ENCODE assay signal across 8 cellular contexts in the genomic region with DNA sequence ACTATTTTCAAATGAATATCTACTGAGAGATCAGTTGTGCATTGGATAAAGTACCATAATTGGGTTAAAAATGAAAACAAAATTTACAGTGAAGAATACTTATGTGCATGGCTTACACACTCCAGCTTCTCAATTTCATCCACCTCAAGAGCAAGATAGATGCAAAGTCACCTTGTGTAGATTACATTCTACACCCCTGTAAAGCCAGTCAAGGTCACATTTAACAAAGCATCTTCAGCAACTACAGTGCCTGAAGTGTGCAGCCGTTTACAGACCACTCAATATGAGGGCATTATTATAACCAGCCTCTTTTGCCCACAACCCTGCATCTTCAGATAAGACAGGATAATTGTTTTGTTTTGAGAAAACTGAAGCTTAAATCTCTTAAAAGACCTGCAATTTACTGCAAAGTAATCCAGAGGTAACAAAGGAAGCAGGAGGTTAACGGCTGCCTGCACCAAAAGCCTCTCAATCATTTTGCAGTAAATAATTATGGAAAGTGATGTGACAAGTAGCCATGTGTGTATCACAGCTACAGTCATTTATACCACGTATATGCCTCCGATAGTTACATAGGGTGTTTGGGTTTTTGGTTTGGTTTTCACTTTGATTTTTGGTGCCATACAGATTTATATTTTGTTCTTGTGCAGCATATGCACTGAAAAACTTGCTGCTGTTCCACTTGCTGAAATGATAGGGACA. TPM values are rescaled to one million over a fixed set of nuclear protein-coding genes. Genes with fewer than 3 reads are reported as not detected.
DNase-seq lines count a peak whose midpoint lies in the region; ATAC-seq and TF ChIP-seq lines count a peak whose summit lies in the region.

No MANE protein-coding gene starts in this region.

- H3K4me2 ChIP-seq in DOHH2 (ENCODE audit: low read length) (peak overlapping the region; percentile 81), Karpas-422 (ENCODE audit: low read depth, low read length, poor library complexity, severe bottlenecking) (peak overlapping the region; percentile 88), mammary epithelial cell (ENCODE audit: insufficient read depth, low read depth, low read length) (peak overlapping the region; percentile 87), osteoblast (ENCODE audit: insufficient read depth, low read length) (peak overlapping the region; percentile 92)

- no peaks in the 10 kb centered on the region for H3K9me3 ChIP-seq in DOHH2 (ENCODE audit: control insufficient read depth, insufficient read depth, low read length)
- no peaks in the 10 kb centered on the region for H3K9me3 ChIP-seq in Karpas-422 (ENCODE audit: low read length)
- H3K9me3 ChIP-seq in mammary epithelial cell (replicated peaks; ENCODE audit: insufficient read depth, low read length): no peaks in the 10 kb centered on the region
- no peaks in the 10 kb centered on the region for H3K9me3 ChIP-seq in osteoblast (ENCODE audit: low read depth, low read length)

- H3K27ac ChIP-seq in DOHH2 (ENCODE audit: low read depth, low read length): no peak overlapping the region
- H3K27ac ChIP-seq in Karpas-422 (ENCODE audit: low read length): no peak overlapping the region; the same call in 1 of the 2 replicates
- H3K27ac ChIP-seq in mammary epithelial cell (ENCODE audit: insufficient read depth, low read depth, low read length): peak overlapping the region; percentile 65
- H3K27ac ChIP-seq in osteoblast (ENCODE audit: low read depth, low read length): peak overlapping the region; percentile 96

- DNase-seq in Karpas-422 (no peak), mammary epithelial cell (no peak), osteoblast (ENCODE audit: insufficient read length, low spot score, missing footprints) (no peak), NCI-H510A treated with DMSO at 0.1 percent for 48 hours (lab: John Stamatoyannopoulos, UW) (no peak)

- H3K4me3 ChIP-seq in DOHH2 (ENCODE audit: low read length) (peak overlapping the region; percentile 72), Karpas-422 (ENCODE audit: low read length) (no peak overlapping the region), mammary epithelial cell (replicated peaks in 1 of 3; ENCODE audit: insufficient read depth in 1 of 3, low read depth in 2 of 3, low read length in 3 of 3) (peak overlapping the region in 2 of 3 experiments; percentile 55 to 94), osteoblast (ENCODE audit: insufficient read depth, low read length) (peak overlapping the region; percentile 94)

- no TSS peak for BruUV-seq in mammary epithelial cell (replicated peaks; lab: Mats Ljungman, UMichigan)

- peaks cover 84% of the 10 kb centered on the region for H3K79me2 ChIP-seq in DOHH2 (ENCODE audit: control insufficient read depth, low read length)
- H3K79me2 ChIP-seq in Karpas-422 (ENCODE audit: low read length): peaks cover 55% of the 10 kb centered on the region
- H3K79me2 ChIP-seq in mammary epithelial cell (ENCODE audit: insufficient read depth, low read length): peaks cover 83% of the 10 kb centered on the region
- peaks cover 66% of the 10 kb centered on the region for H3K79me2 ChIP-seq in osteoblast (ENCODE audit: insufficient read depth, low read length)

- intact Hi-C loops in mammary epithelial cell (cut with micrococcal nuclease): no loop called here

- TF ChIP-seq CTCF in DOHH2 (IDR thresholded peaks at IDR 0.05; ENCODE audit: low read depth, low read length, poor library complexity, severe bottlenecking) (no peak), mammary epithelial cell (conservative IDR thresholded peaks at IDR 0.05 in 1 of 2, IDR thresholded peaks at IDR 0.05 in 1 of 2; ENCODE audit: extremely low read depth in 1 of 2, insufficient read depth in 1 of 2, low read depth in 1 of 2, low read length in 2 of 2) (no peak), osteoblast (IDR thresholded peaks at IDR 0.05; ENCODE audit: extremely low read depth, low read depth, low read length) (no peak)

- H3F3A ChIP-seq in DOHH2 (ENCODE audit: control insufficient read depth, insufficient read depth): peaks cover 15% of the 10 kb centered on the region

- H3K9me2 ChIP-seq in DOHH2 (replicated peaks; ENCODE audit: control insufficient read depth, low read length): no peaks in the 10 kb centered on the region
- H3K9me2 ChIP-seq in Karpas-422 (replicated peaks; ENCODE audit: insufficient read depth, low read length): no peaks in the 10 kb centered on the region

- H3K36me3 ChIP-seq in DOHH2 (ENCODE audit: control insufficient read depth, low read length) (peaks cover 57% of the 10 kb centered on the region), Karpas-422 (ENCODE audit: insufficient read depth, low read length) (peaks cover 32% of the 10 kb centered on the region), mammary epithelial cell (ENCODE audit: insufficient read depth, low read length) (peaks cover 3% of the 10 kb centered on the region), osteoblast (ENCODE audit: insufficient read depth, low read length) (peaks cover 23% of the 10 kb centered on the region)

- ATAC-seq in HG03520 (IDR thresholded peaks at IDR 0.05; ENCODE audit: unreplicated experiment) (no peak), GM21529 (IDR thresholded peaks at IDR 0.05; ENCODE audit: unreplicated experiment) (no peak), HG03342 (IDR thresholded peaks at IDR 0.05; ENCODE audit: unreplicated experiment) (no peak)

- H3K27me3 ChIP-seq in DOHH2 (ENCODE audit: control insufficient read depth, low read length) (no peaks in the 10 kb centered on the region), Karpas-422 (ENCODE audit: low read length) (no peaks in the 10 kb centered on the region), mammary epithelial cell (ENCODE audit: insufficient read depth, low read length) (no peaks in the 10 kb centered on the region), osteoblast (ENCODE audit: insufficient read depth, low read length) (no peaks in the 10 kb centered on the region)

- H4K20me1 ChIP-seq in DOHH2 (ENCODE audit: control insufficient read depth, insufficient read depth, low read depth, low read length) (peaks cover 45% of the 10 kb centered on the region), Karpas-422 (ENCODE audit: insufficient read depth, low read depth, low read length) (peaks cover 57% of the 10 kb centered on the region), mammary epithelial cell (ENCODE audit: insufficient read depth, low read length) (peaks cover 2% of the 10 kb centered on the region), osteoblast (ENCODE audit: insufficient read depth, low read length) (peaks cover 65% of the 10 kb centered on the region)

- WGBS in mammary epithelial cell (ENCODE audit: low coverage, missing lambda C conversion rate): 30% methylated on average over 4 of the region's 4 CpGs

- H3K4me1 ChIP-seq in DOHH2 (ENCODE audit: control insufficient read depth, low read length): peaks cover 49% of the 10 kb centered on the region
- peaks cover 48% of the 10 kb centered on the region for H3K4me1 ChIP-seq in Karpas-422 (ENCODE audit: low read length)
- peaks cover 33% of the 10 kb centered on the region for H3K4me1 ChIP-seq in mammary epithelial cell (ENCODE audit: insufficient read depth, low read length)
- H3K4me1 ChIP-seq in osteoblast (ENCODE audit: insufficient read depth, low read length): peaks cover 39% of the 10 kb centered on the region

- H2AFZ ChIP-seq in Karpas-422 (ENCODE audit: low read length): no peak overlapping the region
- no peak overlapping the region for H2AFZ ChIP-seq in mammary epithelial cell (ENCODE audit: low read depth, low read length)
- H2AFZ ChIP-seq in osteoblast (ENCODE audit: low read length): no peak overlapping the region

- in situ Hi-C loops in mammary epithelial cell (cut with MboI; ENCODE audit: low sequenced_read_pairs in 2 of 2): no loop called here

- dilution Hi-C loops in mammary epithelial cell (cut with HindIII; ENCODE audit: low sequenced_read_pairs): loop anchor here (5.0 kb wide), 2 partner anchors 53 to 57 kb away; no protein-coding TSS in a partner anchor

- H3K9ac ChIP-seq in Karpas-422 (ENCODE audit: low read length) (no peak overlapping the region), mammary epithelial cell (ENCODE audit: insufficient read depth, low read length) (peak overlapping the region; percentile 12)

- CTCF ChIA-PET in mammary epithelial cell (lab: Charles Lee; ENCODE audit: low non-redundant PET): no interaction called here

RNA-seq across cellular contexts. Expression of a gene that starts 4.9 kb away (rescaled TPM):
- 7.3 and 11.8 TPM in 2 replicates for total RNA-seq in Karpas-422 (2014; rRNA removed; shearing (Covaris generic); ENCODE audit: low replicate concordance)
- total RNA-seq in mammary epithelial cell (10 to 100 TPM; 30.2 to 32.8 TPM), osteoblast (22.7 and 22.8 TPM in 2 replicates)
- polyA plus RNA-seq in mammary epithelial cell: 4.1 TPM
- polyA minus RNA-seq in mammary epithelial cell: 14.2 TPM

RNA-seq across cellular contexts. Expression of a gene that starts 32.6 kb away (rescaled TPM):
- 188 and 202 TPM in 2 replicates for total RNA-seq in Karpas-422 (2014; rRNA removed; shearing (Covaris generic); ENCODE audit: low replicate concordance)
- total RNA-seq in mammary epithelial cell (100 to 1,000 TPM in 1 of 2 donors, 10 to 100 TPM in 1; 48.3 to 116 TPM), osteoblast (93.7 and 98.1 TPM in 2 replicates)
- polyA plus RNA-seq in mammary epithelial cell: 142 TPM
- polyA minus RNA-seq in mammary epithelial cell: 91.6 TPM

Comparison
In these comparisons a context has a peak if more than half of its experiments do, and no peak if none do; other contexts are left out.
1. H3K27ac ChIP-seq: peak in mammary epithelial cell (single experiment) and osteoblast (single experiment); none in DOHH2 (single experiment) and Karpas-422 (single experiment).
2. Peak in every context shown above with its lines, with median percentiles within 50 percentile points of each other: H3K4me2 ChIP-seq.